In genomic region chr2:231483398-231484329, GRCh38 we compare ENCODE assay signal across 8 cellular contexts. TPM values are rescaled to one million over a fixed set of nuclear protein-coding genes. Genes with fewer than 3 reads are reported as not detected.
A peak's percentile ranks its signal among the peaks of the same experiment; 100 is the strongest.
DNase-seq lines count a peak whose midpoint lies in the region; ATAC-seq and TF ChIP-seq lines count a peak whose summit lies in the region.

No MANE protein-coding gene starts in this region.

- H4K12ac ChIP-seq in trophoblast cell (ENCODE audit: low read depth, low read length): no peak overlapping the region

- DNase-seq in GM13976 (ENCODE audit: low spot score): peak; percentile 70
- peak; percentile 31 for DNase-seq in RPMI7951 (ENCODE audit: low read depth)
- DNase-seq in brain microvascular endothelial cell: no peak
- peak in 1 of 2 donors; percentile 26 for DNase-seq in memory B cell (ENCODE audit: low spot score in 2 of 2)
- no peak for DNase-seq in thoracic aorta (ENCODE audit: low spot score)
- DNase-seq in effector CD4-positive, alpha-beta T cell: no peak
- DNase-seq in trophoblast cell: no peak

- no peak overlapping the region for H2BK5ac ChIP-seq in trophoblast cell (ENCODE audit: low read depth, low read length, poor library complexity)

- no peak overlapping the region for H3K14ac ChIP-seq in trophoblast cell (ENCODE audit: low read length)

- peak overlapping the region; percentile 93 for H3K27ac Mint-ChIP-seq in memory B cell

- WGBS in trophoblast cell (ENCODE audit: extremely low coverage, insufficient coverage, insufficient read length): no CpG with 5 or more reads among the region's 65 CpGs

- H3K9me3 ChIP-seq in thoracic aorta (no peaks in the 10 kb centered on the region), trophoblast cell (ENCODE audit: insufficient read depth, low read depth, low read length) (no peaks in the 10 kb centered on the region)

- H3K4me1 ChIP-seq in thoracic aorta (ENCODE audit: control insufficient read depth in 1 of 2, low read depth in 2 of 2) (peaks cover 0 to 11% of the 10 kb centered on the region in 2 donors), trophoblast cell (ENCODE audit: control insufficient read depth in 1 of 2, insufficient read depth in 2 of 2, low read length in 2 of 2) (no peaks in the 10 kb centered on the region)

- no peak overlapping the region for H3K23ac ChIP-seq in trophoblast cell (ENCODE audit: low read length)

- H2AK5ac ChIP-seq in trophoblast cell (ENCODE audit: low read length): no peak overlapping the region

- H2BK12ac ChIP-seq in trophoblast cell (ENCODE audit: low read length): no peak overlapping the region

- ATAC-seq in memory B cell (ENCODE audit: low read depth): peak; percentile 33
- no peak for ATAC-seq in thoracic aorta (ENCODE audit: insufficient number of reproducible peaks, low FRiP score, low read depth)
- ATAC-seq in HG03139 (IDR thresholded peaks at IDR 0.05; ENCODE audit: unreplicated experiment): no peak

- H3K36me3 ChIP-seq in brain microvascular endothelial cell (replicated peaks) (no peaks in the 10 kb centered on the region), thoracic aorta (no peaks in the 10 kb centered on the region), trophoblast cell (ENCODE audit: control insufficient read depth in 1 of 2, insufficient read depth in 2 of 2, low read length in 2 of 2) (no peaks in the 10 kb centered on the region)

- H3K9ac ChIP-seq in trophoblast cell (ENCODE audit: low read length): no peak overlapping the region

- no peak overlapping the region for H3K4me2 ChIP-seq in trophoblast cell (ENCODE audit: low read length)

- H4K91ac ChIP-seq in trophoblast cell (ENCODE audit: low read depth, low read length): no peak overlapping the region

- no peaks in the 10 kb centered on the region for H3K36me3 Mint-ChIP-seq in memory B cell

- peak overlapping the region; percentile 22 for H3K4me3 ChIP-seq in brain microvascular endothelial cell (ENCODE audit: low read depth, low read length)
- peak overlapping the region; percentile 78 for H3K4me3 ChIP-seq in thoracic aorta
- H3K4me3 ChIP-seq in trophoblast cell (ENCODE audit: low read depth, low read length): no peak overlapping the region

- H3K79me2 ChIP-seq in trophoblast cell (ENCODE audit: control insufficient read depth, insufficient read depth, low read length, poor library complexity): no peaks in the 10 kb centered on the region

- peak overlapping the region; percentile 84 for H3K4me3 Mint-ChIP-seq in memory B cell

- no peak overlapping the region for H4K8ac ChIP-seq in trophoblast cell (ENCODE audit: low read depth, low read length)

- H3K27ac ChIP-seq in brain microvascular endothelial cell: no peak overlapping the region
- peak overlapping the region; percentile 74 to 84 for H3K27ac ChIP-seq in thoracic aorta
- H3K27ac ChIP-seq in trophoblast cell (ENCODE audit: low read depth, low read length): no peak overlapping the region

- peaks cover 3% of the 10 kb centered on the region for H3K27me3 Mint-ChIP-seq in memory B cell

- no peak overlapping the region for H2BK120ac ChIP-seq in trophoblast cell (ENCODE audit: insufficient read depth, low read length, poor library complexity)

- no peaks in the 10 kb centered on the region for H3K9me3 Mint-ChIP-seq in memory B cell

- H3K18ac ChIP-seq in trophoblast cell (ENCODE audit: low read length): no peak overlapping the region

- no peak overlapping the region for H3K4ac ChIP-seq in trophoblast cell (ENCODE audit: low read depth, low read length)

- H3K4me1 Mint-ChIP-seq in memory B cell: peaks cover 3% of the 10 kb centered on the region

- in situ Hi-C loops in GM13976 (cut with MboI; ENCODE audit: low sequenced_read_pairs, unreplicated experiment) (no loop called here), brain microvascular endothelial cell (cut with HindIII; ENCODE audit: low pct_ligation_motif_present, low sequenced_read_pairs) (no loop called here)

- TF ChIP-seq CTCF in GM13976 (IDR thresholded peaks at IDR 0.05; ENCODE audit: borderline replicate concordance, control extremely low read depth, extremely low read depth, insufficient read depth, missing control alignments) (no peak), brain microvascular endothelial cell (IDR thresholded peaks at IDR 0.05; ENCODE audit: low read depth, low read length, missing control alignments) (no peak), thoracic aorta (IDR thresholded peaks at IDR 0.05) (no peak)

- H3K79me1 ChIP-seq in trophoblast cell (ENCODE audit: low read length): no peaks in the 10 kb centered on the region

- H3K27me3 ChIP-seq in brain microvascular endothelial cell (replicated peaks) (no peaks in the 10 kb centered on the region), thoracic aorta (replicated peaks; ENCODE audit: insufficient read depth) (no peaks in the 10 kb centered on the region), trophoblast cell (ENCODE audit: insufficient read depth, low read length) (no peaks in the 10 kb centered on the region)

- no peak overlapping the region for H2AFZ ChIP-seq in trophoblast cell (ENCODE audit: insufficient read depth, low read length, poor library complexity)

RNA-seq across cellular contexts. Expression of gene NCL, which starts 19.4 kb away (rescaled TPM):
- total RNA-seq in RPMI7951 (2014; rRNA removed; shearing (Covaris generic)): 118 and 133 TPM in 2 replicates
- total RNA-seq in thoracic aorta: 100 to 1,000 TPM in 1 of 2 donors, 10 to 100 TPM in 1; 80.4 to 210 TPM
- polyA plus RNA-seq in trophoblast cell (2013): 312 and 322 TPM in 2 replicates

RNA-seq across cellular contexts. Expression of gene NMUR1, which starts 46.6 kb away (rescaled TPM):
- not detected in 2 replicates for total RNA-seq in RPMI7951 (2014; rRNA removed; shearing (Covaris generic))
- 1 to 10 TPM in 1 of 2 donors, under 1 TPM in 1; 0.21 to 3.2 TPM for total RNA-seq in thoracic aorta
- 0.03 TPM in 1 of 2 replicates, not detected in the other for polyA plus RNA-seq in trophoblast cell (2013)

Comparison
In these comparisons a context has a peak if more than half of its experiments do, and no peak if none do; other contexts are left out.
1. DNase-seq: peak in GM13976 (single experiment) and RPMI7951 (single experiment); none in brain microvascular endothelial cell (single experiment), thoracic aorta (single experiment), effector CD4-positive, alpha-beta T cell (single experiment) and trophoblast cell (0 of 2).
2. H3K27ac ChIP-seq: peak in thoracic aorta (2 of 2); none in brain microvascular endothelial cell (single experiment) and trophoblast cell (single experiment).